In genomic region chr9:94632736-94633135, GRCh38 we compare ENCODE assay signal across 1 cellular context.
TF ChIP-seq lines count a peak whose summit lies in the region.

No MANE protein-coding gene starts in this region.

TF ChIP-seq in SK-N-SH treated with all-trans-retinoic acid at 6 μM for 48 hours, 23 proteins besides CTCF, POLR2A, EP300 and RAD21 (continued from another document):
- TF ChIP-seq TSHZ2 (CRISPR knock-in tag; IDR thresholded peaks at IDR 0.05) (no peak), ARNTL (CRISPR knock-in tag; IDR thresholded peaks at IDR 0.05; ENCODE audit: borderline replicate concordance, low read depth) (no peak), ISL1 (CRISPR knock-in tag; IDR thresholded peaks at IDR 0.05) (no peak), TCF4 (CRISPR knock-in tag; IDR thresholded peaks at IDR 0.05; ENCODE audit: borderline replicate concordance) (no peak)
